In genomic region chr1:23867542-23867952, GRCh38 we compare ENCODE assay signal across 8 cellular contexts. TPM values are rescaled to one million over a fixed set of nuclear protein-coding genes. Genes with fewer than 3 reads are reported as not detected.
DNase-seq lines count a peak whose midpoint lies in the region; ATAC-seq and TF ChIP-seq lines count a peak whose summit lies in the region.

No MANE protein-coding gene starts in this region.

- no peaks in the 10 kb centered on the region for H4K20me1 ChIP-seq in DND-41 (ENCODE audit: insufficient read depth, low read length)
- no peaks in the 10 kb centered on the region for H4K20me1 ChIP-seq in HCT116 (ENCODE audit: insufficient read depth)
- H4K20me1 ChIP-seq in fibroblast of lung (ENCODE audit: control insufficient read depth, extremely low read depth, insufficient read depth, low read length) = no peaks in the 10 kb centered on the region

- RAD21 ChIA-PET in HCT116 (lab: Charles Lee; ENCODE audit: low non-redundant PET in 1 of 2, low total read pairs in 2 of 2, uncharacterized antibody in 2 of 2, unreplicated experiment in 2 of 2) = interaction anchor here in 1 of 2 experiments (0.9 kb wide), 1 partner anchor 29 kb away, joined by 3 read pairs; no protein-coding TSS in a partner anchor

- POLR2A ChIA-PET in HCT116 (lab: Charles Lee) = no interaction called here

- CTCF ChIA-PET in HCT116 (lab: Charles Lee) = no interaction called here

- H3K4me2 ChIP-seq in DND-41 (ENCODE audit: insufficient read depth, low read length) (peak overlapping the region; percentile 94), HCT116 (ENCODE audit: low read length) (peak overlapping the region; percentile 96), fibroblast of lung (ENCODE audit: extremely low read depth, insufficient read depth, low read length) (peak overlapping the region; percentile 96)

- H3K36me3 ChIP-seq in DND-41 (ENCODE audit: insufficient read depth, low read length) = no peaks in the 10 kb centered on the region
- peaks cover under 1 to 12% of the 10 kb centered on the region in 2 experiments; a peak in 1 of 4 replicates for H3K36me3 ChIP-seq in HCT116 (ENCODE audit: control insufficient read depth in 1 of 2, insufficient read depth in 2 of 2, low read length in 2 of 2)
- no peaks in the 10 kb centered on the region for H3K36me3 ChIP-seq in fibroblast of lung (ENCODE audit: control insufficient read depth, insufficient read depth, low read length)
- H3K36me3 ChIP-seq in prostate gland = no peaks in the 10 kb centered on the region

- intact Hi-C loops in HCT116 (cut with micrococcal nuclease) = loop anchor here (5.0 kb wide), 1 partner anchor 95 kb away; no protein-coding TSS in a partner anchor
- intact Hi-C loops in prostate gland (cut with DNase I) = no loop called here

- no peak for ATAC-seq in DND-41 (ENCODE audit: insufficient read depth, low read depth)
- ATAC-seq in HCT116 = no peak; the same call in 1 of the 2 replicates

- TF ChIP-seq RAD21 in HCT116 (IDR thresholded peaks at IDR 0.05; ENCODE audit: low read depth) = no peak

- no peak overlapping the region for H3K27ac ChIP-seq in DND-41 (ENCODE audit: low read length)
- peak overlapping the region; percentile 63; the same call in 1 of the 2 replicates for H3K27ac ChIP-seq in HCT116 (ENCODE audit: low read depth, low read length)
- no peak overlapping the region for H3K27ac ChIP-seq in fibroblast of lung (ENCODE audit: insufficient read depth, low read length)
- H3K27ac ChIP-seq in prostate gland = peak overlapping the region; percentile 69 to 70

- TF ChIP-seq POLR2A in HCT116 (IDR thresholded peaks at IDR 0.05; ENCODE audit: borderline replicate concordance, extremely low read depth, insufficient read depth, insufficient read length) (no peak), prostate gland (IDR thresholded peaks at IDR 0.05) (no peak)

- H2AFZ ChIP-seq in DND-41 (ENCODE audit: low read depth, low read length) (peak overlapping the region; percentile 96), HCT116 (ENCODE audit: low read depth, low read length, poor library complexity, severe bottlenecking) (no peak overlapping the region), fibroblast of lung (ENCODE audit: low read length) (peak overlapping the region; percentile 93)

- H3K4me3 ChIP-seq in DND-41 (ENCODE audit: low read depth in 1 of 2, low read length in 2 of 2) (peak overlapping the region; percentile 19 to 68; a peak in 3 of 4 replicates), HCT116 (replicated peaks in 1 of 2; ENCODE audit: low read depth in 1 of 2, low read length in 2 of 2) (peak overlapping the region; percentile 74 to 83), fibroblast of lung (replicated peaks in 1 of 4; ENCODE audit: control extremely low read depth in 1 of 4, insufficient read depth in 1 of 4, low read depth in 3 of 4, low read length in 4 of 4) (peak overlapping the region; percentile 59 to 71 (median 66)), prostate gland (peak overlapping the region; percentile 78 to 85)

- BruUV-seq in HCT116 (replicated peaks; lab: Mats Ljungman, UMichigan) = no TSS peak

- H3K9ac ChIP-seq in DND-41 (ENCODE audit: low read depth, low read length) (peak overlapping the region; percentile 59), HCT116 (ENCODE audit: low read length) (peak overlapping the region; percentile 63), fibroblast of lung (ENCODE audit: insufficient read depth, low read length) (no peak overlapping the region)

- H3K9me2 ChIP-seq in HCT116 (ENCODE audit: insufficient read depth) = no peaks in the 10 kb centered on the region

- TF ChIP-seq CTCF in DND-41 (IDR thresholded peaks at IDR 0.05; ENCODE audit: borderline replicate concordance, extremely low read depth, low read length, poor library complexity, severe bottlenecking) (no peak), HCT116 (IDR thresholded peaks at IDR 0.05 in 2 of 3, conservative IDR thresholded peaks at IDR 0.05 in 1 of 3; ENCODE audit: borderline replicate concordance in 1 of 3, insufficient read depth in 1 of 3, low read depth in 2 of 3, low read length in 2 of 3) (no peak), fibroblast of lung (conservative IDR thresholded peaks at IDR 0.05 in 1 of 2, IDR thresholded peaks at IDR 0.05 in 1 of 2; ENCODE audit: low read depth in 1 of 2, low read length in 2 of 2) (no peak), prostate gland (IDR thresholded peaks at IDR 0.05) (no peak)

- no peaks in the 10 kb centered on the region for H3K79me2 ChIP-seq in DND-41 (ENCODE audit: insufficient read depth, low read length)
- H3K79me2 ChIP-seq in HCT116 (ENCODE audit: insufficient read depth, low read length) = peaks cover 4% of the 10 kb centered on the region; the same call in 1 of the 2 replicates
- H3K79me2 ChIP-seq in fibroblast of lung (ENCODE audit: control insufficient read depth, insufficient read depth, low read length) = no peaks in the 10 kb centered on the region

- H3K4me1 ChIP-seq in DND-41 (ENCODE audit: insufficient read depth, low read length) (peaks cover 24% of the 10 kb centered on the region), HCT116 (ENCODE audit: control insufficient read depth in 1 of 2, insufficient read depth in 2 of 2, low read length in 2 of 2) (peaks cover 34 to 39% of the 10 kb centered on the region in 2 experiments), fibroblast of lung (ENCODE audit: control insufficient read depth, extremely low read depth, insufficient read depth, low read length) (no peaks in the 10 kb centered on the region), prostate gland (replicated peaks) (no peaks in the 10 kb centered on the region)

- peaks cover 18% of the 10 kb centered on the region for H3K27me3 ChIP-seq in DND-41 (ENCODE audit: insufficient read depth, low read length, poor library complexity)
- no peaks in the 10 kb centered on the region for H3K27me3 ChIP-seq in HCT116 (ENCODE audit: insufficient read depth, low read length)
- peaks cover 11% of the 10 kb centered on the region for H3K27me3 ChIP-seq in fibroblast of lung (ENCODE audit: control insufficient read depth, insufficient read depth, low read length)
- no peaks in the 10 kb centered on the region for H3K27me3 ChIP-seq in prostate gland (replicated peaks; ENCODE audit: insufficient read depth)

- 2% methylated on average over 24 of the region's 24 CpGs for WGBS in prostate gland

- H3K9me3 ChIP-seq in DND-41 (ENCODE audit: insufficient read depth, low read length, severe bottlenecking) = no peaks in the 10 kb centered on the region
- H3K9me3 ChIP-seq in HCT116 (ENCODE audit: control insufficient read depth in 1 of 2, insufficient read depth in 1 of 2, low read depth in 1 of 2, low read length in 2 of 2) = no peaks in the 10 kb centered on the region
- no peaks in the 10 kb centered on the region for H3K9me3 ChIP-seq in fibroblast of lung (ENCODE audit: control insufficient read depth, insufficient read depth, low read depth, low read length)
- H3K9me3 ChIP-seq in prostate gland = no peaks in the 10 kb centered on the region

- DNase-seq in DND-41 (no peak), HCT116 (ENCODE audit: low read depth, low spot score) (no peak), RKO (ENCODE audit: low spot score) (peak; percentile 22), fibroblast of lung (ENCODE audit: low read depth in 2 of 2) (no peak), prostate gland (ENCODE audit: low spot score) (no peak), activated gamma-delta T cell treated with Interleukin-2 at 50 U/mL for 16 hours (no peak), NCI-H748 treated with DMSO at 0.1 percent for 48 hours (lab: John Stamatoyannopoulos, UW) (no peak)
- DNase-seq in stimulated activated CD4-positive, alpha-beta T cell treated with anti-CD3 and anti-CD28 coated beads, Interleukin-1b, Interleukin-23, amount 100 ng/mL, for 48 hours = no peak

TF ChIP-seq in HCT116, 20 proteins besides CTCF, POLR2A, EP300 and RAD21 (continues in another document):
- TF ChIP-seq POLR2AphosphoS5 (IDR thresholded peaks at IDR 0.05; ENCODE audit: low read depth, low read length) = no peak

RNA-seq across cellular contexts. Expression of gene FUCA1, which starts 0.5 kb away (rescaled TPM):
- total RNA-seq in HCT116 (2021; ENCODE audit: unreplicated experiment) (20.7 TPM), fibroblast of lung (8.7 and 9.7 TPM in 2 replicates), prostate gland (100 to 1,000 TPM in 1 of 2 donors, 10 to 100 TPM in 1; 51.4 to 111 TPM)
- polyA plus RNA-seq in HCT116 (2012) = 15.6 and 21.2 TPM in 2 replicates
- 4.1 and 5.9 TPM in 2 replicates for polyA plus RNA-seq in fibroblast of lung
- 2.6 and 3.4 TPM in 2 replicates for polyA plus RNA-seq in fibroblast of lung (2012)
- not detected in 2 replicates for polyA minus RNA-seq in fibroblast of lung (ENCODE audit: low replicate concordance)

RNA-seq across cellular contexts. Expression of gene HMGCL, which starts 42.3 kb away (rescaled TPM):
- 36.2 TPM for total RNA-seq in HCT116 (2021; ENCODE audit: unreplicated experiment)
- 40.8 and 47.2 TPM in 2 replicates for polyA plus RNA-seq in HCT116 (2012)
- total RNA-seq in fibroblast of lung = 59.3 and 74.6 TPM in 2 replicates
- polyA plus RNA-seq in fibroblast of lung = 34.1 and 41.3 TPM in 2 replicates
- 33.0 and 37.3 TPM in 2 replicates for polyA plus RNA-seq in fibroblast of lung (2012)
- polyA minus RNA-seq in fibroblast of lung (ENCODE audit: low replicate concordance) = 21.4 and 28.5 TPM in 2 replicates
- total RNA-seq in prostate gland = 10 to 100 TPM; 51.1 to 58.7 TPM

RNA-seq across cellular contexts. Expression of gene CNR2, which starts 45.6 kb away (rescaled TPM):
- total RNA-seq in HCT116 (2021; ENCODE audit: unreplicated experiment) (0.05 TPM), fibroblast of lung (not detected in 2 replicates), prostate gland (not detected)
- polyA plus RNA-seq in HCT116 (2012) = 0.03 TPM in 1 of 2 replicates, not detected in the other
- polyA plus RNA-seq in fibroblast of lung = not detected in 2 replicates
- polyA plus RNA-seq in fibroblast of lung (2012) = not detected in 2 replicates
- not detected in 2 replicates for polyA minus RNA-seq in fibroblast of lung (ENCODE audit: low replicate concordance)

Comparison
In these comparisons a context has a peak if more than half of its experiments do, and no peak if none do; other contexts are left out.
1. H3K27ac ChIP-seq: peak in HCT116 (single experiment) and prostate gland (2 of 2); none in DND-41 (single experiment) and fibroblast of lung (single experiment).
2. Peak in every context shown above with its lines, with median percentiles within 50 percentile points of each other: H3K4me2 ChIP-seq and H3K4me3 ChIP-seq.